Comparison of ENCODE assay signal across 14 cellular contexts in the genomic region with DNA sequence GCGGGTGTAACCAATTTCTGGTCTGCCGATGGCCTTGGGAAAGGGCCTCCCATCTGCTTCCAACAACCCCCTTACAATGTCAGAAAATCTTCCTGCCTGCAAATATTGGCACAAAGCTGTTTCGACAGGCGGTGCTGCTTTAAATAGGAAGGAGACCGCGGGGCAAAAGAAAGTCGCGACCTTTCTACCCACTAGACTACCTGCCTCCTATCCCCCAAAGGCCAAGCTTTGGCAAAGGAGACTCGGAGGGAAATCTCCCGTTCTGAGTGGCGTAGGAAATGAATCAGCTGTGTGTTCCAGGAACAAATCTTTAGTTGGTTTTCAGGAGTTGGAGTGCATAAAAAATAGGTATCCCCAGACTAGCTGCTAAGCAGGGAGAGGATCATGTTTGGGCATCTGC. TPM values are rescaled to one million over a fixed set of nuclear protein-coding genes. Genes with fewer than 3 reads are reported as not detected.
A peak's percentile ranks its signal among the peaks of the same experiment; 100 is the strongest.
DNase-seq lines count a peak whose midpoint lies in the region; ATAC-seq and TF ChIP-seq lines count a peak whose summit lies in the region.
"Had no signal": no experiment of that assay in that cellular context is flagged by ENCODE, and none has a peak within 500 bp of the region (broad histone marks: within the 10 kb centered on the region; RNA-seq: fewer than 3 reads in every experiment).

No MANE protein-coding gene starts in this region.

- H3K27me3 Mint-ChIP-seq in Calu3 (ENCODE audit: unreplicated experiment) = no peaks in the 10 kb centered on the region

- H3K36me3 Mint-ChIP-seq in Calu3 (ENCODE audit: insufficient read depth, unreplicated experiment) = peaks cover 15% of the 10 kb centered on the region
- H3K36me3 Mint-ChIP-seq: CD8-positive, alpha-beta T cell; immature natural killer cell had no signal

- WGBS in lung, 2 donors = 54 to 55% methylated on average over 11 of the region's 11 CpGs

- TF ChIP-seq CTCF in dorsolateral prefrontal cortex (IDR thresholded peaks at IDR 0.05 in 54 of 56, conservative IDR thresholded peaks at IDR 0.05 in 2 of 56; ENCODE audit: low read depth in 1 of 56, partially characterized antibody in 56 of 56) (no peak), lung (IDR thresholded peaks at IDR 0.05; ENCODE audit: control extremely low read depth, extremely low read depth) (no peak), tibial artery (IDR thresholded peaks at IDR 0.05) (no peak), Calu3 (IDR thresholded peaks at IDR 0.05; ENCODE audit: unreplicated experiment) (no peak)

- BruUV-seq in Calu3 (replicated peaks; lab: Mats Ljungman, UMichigan) = no TSS peak

- H3K27me3 ChIP-seq in dorsolateral prefrontal cortex = peaks cover 0 to 31% (median 5%) of the 10 kb centered on the region in 45 donors
- no peaks in the 10 kb centered on the region for H3K27me3 ChIP-seq in lung (ENCODE audit: control insufficient read depth, insufficient read depth)
- no peaks in the 10 kb centered on the region for H3K27me3 ChIP-seq in tibial artery

- CTCF ChIA-PET in Calu3 (lab: Charles Lee) = no interaction called here

- peak; percentile 10 for DNase-seq in DMS153 (lab: John Stamatoyannopoulos, UW)
- DNase-seq in DMS153 treated with DMSO at 0.1 percent for 48 hours (lab: John Stamatoyannopoulos, UW; ENCODE audit: unreplicated experiment) = no peak
- DNase-seq in dorsolateral prefrontal cortex = no peak
- DNase-seq in lung (ENCODE audit: low spot score) = no peak
- DNase-seq in tibial artery = peak; percentile 42 to 76
- DNase-seq in occipital lobe (lab: John Stamatoyannopoulos, UW) = no peak
- no peak for DNase-seq in Calu3
- DNase-seq: activated CD4-positive, alpha-beta memory T cell treated with anti-CD3 and anti-CD28 coated beads, Interleukin-2, amount 10 ng/mL, durations not matched to agents 7 days and 5 days; CD8-positive, alpha-beta T cell; immature natural killer cell had no signal

- H3K36me3 ChIP-seq in lung (ENCODE audit: control insufficient read depth in 2 of 2, insufficient read depth in 2 of 2, low read length in 2 of 2) (no peaks in the 10 kb centered on the region), tibial artery (no peaks in the 10 kb centered on the region)
- H3K36me3 ChIP-seq: cardiac muscle cell had no signal

- intact Hi-C loops in dorsolateral prefrontal cortex (cut with DNase I) = loop anchor here (5.0 to 10.0 kb wide), 3 partner anchors 903 to 996 kb away; no protein-coding TSS in a partner anchor
- intact Hi-C loops in tibial artery (cut with DNase I; ENCODE audit: low total_unique reads) = loop anchor here (5.0 kb wide), 2 partner anchors 38 to 918 kb away; a partner anchor contains a TSS
- intact Hi-C loops in Calu3 (cut with micrococcal nuclease; ENCODE audit: unreplicated experiment) = loop anchor here (5.0 kb wide), 2 partner anchors 903 to 998 kb away; no protein-coding TSS in a partner anchor

- peaks cover 5 to 6% of the 10 kb centered on the region in 2 donors for H3K4me1 ChIP-seq in lung (ENCODE audit: control insufficient read depth in 2 of 2, insufficient read depth in 2 of 2, low read length in 2 of 2)
- H3K4me1 ChIP-seq in tibial artery = peaks cover 0 to 55% (median 35%) of the 10 kb centered on the region in 4 donors

- H3K27ac ChIP-seq in dorsolateral prefrontal cortex (peak overlapping the region in 57 of 59 donors; percentile 28 to 97 (median 88)), lung (ENCODE audit: low read depth in 1 of 2, low read length in 1 of 2) (peak overlapping the region; percentile 87 to 90), tibial artery (peak overlapping the region; percentile 92 to 94)
- H3K27ac ChIP-seq: 22Rv1, cardiac muscle cell had no signal

- peak overlapping the region in 43 of 59 donors; percentile 4 to 81 (median 65) for H3K4me3 ChIP-seq in dorsolateral prefrontal cortex
- H3K4me3 ChIP-seq in lung = no peak overlapping the region
- peak overlapping the region; percentile 60 to 69 for H3K4me3 ChIP-seq in tibial artery
- H3K4me3 ChIP-seq: cardiac muscle cell had no signal

- no peak overlapping the region for H3K4me3 Mint-ChIP-seq in Calu3 (ENCODE audit: low read depth, unreplicated experiment)
- H3K4me3 Mint-ChIP-seq: activated CD4-positive, alpha-beta memory T cell treated with anti-CD3 and anti-CD28 coated beads, Interleukin-2, amount 10 ng/mL, durations not matched to agents 7 days and 5 days; CD8-positive, alpha-beta T cell; immature natural killer cell had no signal

- H3K4me1 Mint-ChIP-seq in Calu3 (ENCODE audit: low read depth, unreplicated experiment) = peaks cover 13% of the 10 kb centered on the region
- H3K4me1 Mint-ChIP-seq: activated CD4-positive, alpha-beta memory T cell treated with anti-CD3 and anti-CD28 coated beads, Interleukin-2, amount 10 ng/mL, durations not matched to agents 7 days and 5 days had no signal

- no peaks in the 10 kb centered on the region for H3K9me3 Mint-ChIP-seq in Calu3 (ENCODE audit: low read depth, unreplicated experiment)
- H3K9me3 Mint-ChIP-seq: activated CD4-positive, alpha-beta memory T cell treated with anti-CD3 and anti-CD28 coated beads, Interleukin-2, amount 10 ng/mL, durations not matched to agents 7 days and 5 days; CD8-positive, alpha-beta T cell had no signal

- ATAC-seq in lung (ENCODE audit: insufficient read depth, low FRiP score) (no peak), GM21381 (IDR thresholded peaks at IDR 0.05; ENCODE audit: unreplicated experiment) (no peak)
- ATAC-seq: CD8-positive, alpha-beta T cell; sciatic nerve had no signal

- no peaks in the 10 kb centered on the region for H3K9me3 ChIP-seq in lung (ENCODE audit: control insufficient read depth in 2 of 2, insufficient read depth in 1 of 2, low read length in 1 of 2)
- H3K9me3 ChIP-seq in tibial artery = no peaks in the 10 kb centered on the region

- H3K27ac Mint-ChIP-seq in Calu3 (ENCODE audit: unreplicated experiment) = no peak overlapping the region
- H3K27ac Mint-ChIP-seq: activated CD4-positive, alpha-beta memory T cell treated with anti-CD3 and anti-CD28 coated beads, Interleukin-2, amount 10 ng/mL, durations not matched to agents 7 days and 5 days; CD8-positive, alpha-beta T cell; immature natural killer cell had no signal

RNA-seq across cellular contexts. Expression of a gene that starts 36.8 kb away (rescaled TPM):
- 100 to 1,000 TPM in 28 of 120 experiments, 10 to 100 TPM in 92; 57.4 to 185 (median 86.8) TPM for total RNA-seq in dorsolateral prefrontal cortex
- total RNA-seq in lung = 100 to 1,000 TPM in 1 of 2 donors, 10 to 100 TPM in 1; 89.2 to 189 TPM
- 10 to 100 TPM in 1 of 2 donors, 1 to 10 TPM in 1; 7.3 to 12.7 TPM for polyA plus RNA-seq in lung
- total RNA-seq in occipital lobe = 159 TPM
- 75.8 and 76.2 TPM in 2 replicates for total RNA-seq in Calu3 (2022)
- total RNA-seq: activated CD4-positive, alpha-beta memory T cell treated with anti-CD3 and anti-CD28 coated beads, Interleukin-2, amount 10 ng/mL, durations not matched to agents 7 days and 5 days; CD8-positive, alpha-beta T cell had no signal
- polyA plus RNA-seq: immature natural killer cell had no signal

Comparison
In these comparisons a context has a peak if more than half of its experiments do, and no peak if none do; other contexts are left out.
1. DNase-seq: peak in DMS153 (single experiment) and tibial artery (2 of 2); none in DMS153 treated with DMSO at 0.1 percent for 48 hours (single experiment), dorsolateral prefrontal cortex (0 of 10), lung (single experiment), occipital lobe (single experiment) and Calu3 (single experiment).
2. Peak in every context shown above with its lines, with median percentiles within 50 percentile points of each other: H3K27ac ChIP-seq.